ENCODE assay signal across 8 cellular contexts in genomic region chr10:71772832-71773220, GRCh38. TPM values are rescaled to one million over a fixed set of nuclear protein-coding genes. Genes with fewer than 3 reads are reported as not detected.
DNase-seq lines count a peak whose midpoint lies in the region; ATAC-seq and TF ChIP-seq lines count a peak whose summit lies in the region.

No MANE protein-coding gene starts in this region.

- H3K27me3 Mint-ChIP-seq in endothelial cell (ENCODE audit: unreplicated experiment), result peaks cover 17% of the 10 kb centered on the region
- no peaks in the 10 kb centered on the region for H3K27me3 Mint-ChIP-seq in natural killer cell treated with Interleukin-12 subunit alpha and Interleukin-12 subunit beta and Interleukin-15 and Interleukin-18, amount 100 ng/mL, for 72 hours

- H3K9me2 ChIP-seq in PC-3 (replicated peaks; ENCODE audit: low read length), result no peaks in the 10 kb centered on the region

- H3K9me3 ChIP-seq in BLaER1 (peaks cover 8% of the 10 kb centered on the region; the same call in 1 of the 2 replicates), PC-3 (ENCODE audit: low read length) (no peaks in the 10 kb centered on the region)

- POLR2A ChIA-PET in PC-3 (lab: Charles Lee; ENCODE audit: unreplicated experiment), result interaction anchor here (0.5 kb wide), 1 partner anchor 75 kb away, joined by 3 read pairs; no protein-coding TSS in a partner anchor

- peaks cover 4% of the 10 kb centered on the region for H3K36me3 Mint-ChIP-seq in endothelial cell (ENCODE audit: low read depth, unreplicated experiment)
- H3K36me3 Mint-ChIP-seq in natural killer cell treated with Interleukin-12 subunit alpha and Interleukin-12 subunit beta and Interleukin-15 and Interleukin-18, amount 100 ng/mL, for 72 hours, result no peaks in the 10 kb centered on the region

- H3K36me3 ChIP-seq in BLaER1, result no peaks in the 10 kb centered on the region
- no peaks in the 10 kb centered on the region for H3K36me3 ChIP-seq in PC-3 (ENCODE audit: low read depth, low read length)

- H3K9me3 Mint-ChIP-seq in endothelial cell (ENCODE audit: unreplicated experiment), result no peaks in the 10 kb centered on the region
- no peaks in the 10 kb centered on the region for H3K9me3 Mint-ChIP-seq in natural killer cell treated with Interleukin-12 subunit alpha and Interleukin-12 subunit beta and Interleukin-15 and Interleukin-18, amount 100 ng/mL, for 72 hours

- CTCF ChIA-PET in PC-3 (lab: Charles Lee), result interaction anchor here (0.7 to 1.8 kb wide), 2 partner anchors 33 to 64 kb away, joined by 5 to 7 read pairs; no protein-coding TSS in a partner anchor

- TSS peak; percentile 44 for BruUV-seq in PC-3 (replicated peaks; lab: Mats Ljungman, UMichigan)

- DNase-seq in PC-3 (no peak), endothelial cell (ENCODE audit: low spot score) (no peak), activated gamma-delta T cell treated with Interleukin-2 at 50 U/mL for 16 hours (no peak), D341Med (ENCODE audit: low spot score) (no peak)
- no peak for DNase-seq in natural killer cell treated with Interleukin-12 subunit alpha and Interleukin-12 subunit beta and Interleukin-15 and Interleukin-18, amount 100 ng/mL, for 72 hours (ENCODE audit: low spot score)

- H3K4me1 ChIP-seq in BLaER1, result peaks cover 88% of the 10 kb centered on the region
- peaks cover 20% of the 10 kb centered on the region for H3K4me1 ChIP-seq in PC-3 (ENCODE audit: insufficient read depth, low read length)

- no peaks in the 10 kb centered on the region for H3F3A ChIP-seq in PC-3 (ENCODE audit: low read length, unreplicated experiment)

- H3K27ac Mint-ChIP-seq in endothelial cell (ENCODE audit: unreplicated experiment), result no peak overlapping the region
- H3K27ac Mint-ChIP-seq in natural killer cell treated with Interleukin-12 subunit alpha and Interleukin-12 subunit beta and Interleukin-15 and Interleukin-18, amount 100 ng/mL, for 72 hours, result peak overlapping the region; percentile 97 to 99

- H3K4me2 ChIP-seq in BLaER1, result peak overlapping the region; percentile 96
- H3K4me2 ChIP-seq in PC-3 (ENCODE audit: low read length), result peak overlapping the region; percentile 97

- H2AFZ ChIP-seq in PC-3 (ENCODE audit: low read length), result peak overlapping the region; percentile 90; the same call in 1 of the 2 replicates

- H3K27me3 ChIP-seq in BLaER1 (peaks cover 13% of the 10 kb centered on the region), PC-3 (ENCODE audit: low read length) (no peaks in the 10 kb centered on the region)

- no peaks in the 10 kb centered on the region for H3K79me2 ChIP-seq in PC-3 (ENCODE audit: low read length)

- H3K9ac ChIP-seq in BLaER1 (peak overlapping the region; percentile 42; the same call in 1 of the 2 replicates), PC-3 (ENCODE audit: low read length) (0 out of 2 replicates have a peak overlapping the region, but pooled peaks have one; percentile 36)

- TF ChIP-seq CTCF in PC-3 (conservative IDR thresholded peaks at IDR 0.05; ENCODE audit: low read depth, low read length) (no peak), endothelial cell (IDR thresholded peaks at IDR 0.05; ENCODE audit: unreplicated experiment) (no peak)

- ATAC-seq in PC-3 (peak; percentile 14), HG03571 (IDR thresholded peaks at IDR 0.05; ENCODE audit: unreplicated experiment) (no peak), HG03520 (IDR thresholded peaks at IDR 0.05; ENCODE audit: unreplicated experiment) (no peak)
- ATAC-seq in natural killer cell treated with Interleukin-12 subunit alpha and Interleukin-12 subunit beta and Interleukin-15 and Interleukin-18, amount 100 ng/mL, for 72 hours, result no peak

- H4K20me1 ChIP-seq in BLaER1 (0 out of 2 replicates have a peak, but pooled peaks cover 7% of the 10 kb centered on the region), PC-3 (ENCODE audit: low read length) (no peaks in the 10 kb centered on the region)

- H3K4me1 Mint-ChIP-seq in endothelial cell (ENCODE audit: unreplicated experiment), result peaks cover 46% of the 10 kb centered on the region
- H3K4me1 Mint-ChIP-seq in natural killer cell treated with Interleukin-12 subunit alpha and Interleukin-12 subunit beta and Interleukin-15 and Interleukin-18, amount 100 ng/mL, for 72 hours (ENCODE audit: low read depth in 2 of 2), result peaks cover 63 to 76% of the 10 kb centered on the region in 2 donors

- H3K27ac ChIP-seq in BLaER1 (no peak overlapping the region), PC-3 (ENCODE audit: low read length) (no peak overlapping the region)

- peak overlapping the region; percentile 81 for H3K4me3 Mint-ChIP-seq in endothelial cell (ENCODE audit: unreplicated experiment)
- peak overlapping the region; percentile 79 for H3K4me3 Mint-ChIP-seq in natural killer cell treated with Interleukin-12 subunit alpha and Interleukin-12 subunit beta and Interleukin-15 and Interleukin-18, amount 100 ng/mL, for 72 hours

- peak overlapping the region; percentile 55 for H3K4me3 ChIP-seq in BLaER1
- H3K4me3 ChIP-seq in PC-3 (ENCODE audit: low read length), result peak overlapping the region; percentile 72

- intact Hi-C loops in PC-3 (cut with micrococcal nuclease), result loop anchor here (5.0 kb wide), 1 partner anchor 39 kb away; no protein-coding TSS in a partner anchor

RNA-seq across cellular contexts. Expression of gene VSIR, which starts 0.5 kb away (rescaled TPM):
- 13.7 and 14.1 TPM in 2 replicates for total RNA-seq in PC-3 (2014; rRNA removed)
- total RNA-seq in endothelial cell (ENCODE audit: unreplicated experiment), result 86.1 TPM
- 10 to 100 TPM; 18.8 to 19.7 TPM for total RNA-seq in natural killer cell treated with Interleukin-12 subunit alpha and Interleukin-12 subunit beta and Interleukin-15 and Interleukin-18, amount 100 ng/mL, for 72 hours

RNA-seq across cellular contexts. Expression of gene C10orf105, which starts 53.2 kb away (rescaled TPM):
- not detected in 2 replicates for total RNA-seq in PC-3 (2014; rRNA removed)
- total RNA-seq in endothelial cell (ENCODE audit: unreplicated experiment), result 0.15 TPM
- total RNA-seq in natural killer cell treated with Interleukin-12 subunit alpha and Interleukin-12 subunit beta and Interleukin-15 and Interleukin-18, amount 100 ng/mL, for 72 hours, result not detected
